In the genomic region with DNA sequence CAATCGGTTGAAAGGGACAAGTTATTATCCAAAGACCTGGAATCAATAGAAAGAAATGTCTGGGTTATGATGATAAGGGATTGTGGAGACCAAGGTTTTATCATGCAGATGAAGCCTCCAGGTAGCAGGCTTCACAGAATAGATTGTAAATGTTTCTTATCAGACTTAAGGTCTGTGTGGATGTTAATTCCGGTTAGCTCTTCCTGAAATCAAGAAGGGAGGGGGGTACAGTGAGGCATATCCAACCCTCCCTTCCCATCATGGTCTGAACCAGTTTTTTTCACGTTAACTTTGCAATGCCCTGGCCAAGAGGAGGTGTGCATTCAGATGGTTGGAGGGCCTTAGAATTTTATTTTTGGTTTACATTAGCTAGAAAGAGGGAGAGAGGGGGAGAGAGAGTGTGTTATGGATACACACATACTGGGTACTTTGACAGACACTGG, we compare ENCODE assay signal across 1 cellular context.
A peak's percentile ranks its signal among the peaks of the same experiment; 100 is the strongest.
TF ChIP-seq lines count a peak whose summit lies in the region.

No MANE protein-coding gene starts in this region.

TF ChIP-seq in K562, 482 proteins besides CTCF, POLR2A, EP300 and RAD21 (continues in another document):
- TF ChIP-seq ZZZ3 (IDR thresholded peaks at IDR 0.05) (0 out of 2 replicates have a peak, but pooled peaks have one; percentile 3), DACH1 (IDR thresholded peaks at IDR 0.05; ENCODE audit: partially characterized antibody) (peak; percentile 49), SNIP1 (IDR thresholded peaks at IDR 0.05; ENCODE audit: low read depth) (no peak), HDAC8 (tag; IDR thresholded peaks at IDR 0.05) (no peak), TRIM28 (IDR thresholded peaks at IDR 0.05) (no peak), ARID2 (IDR thresholded peaks at IDR 0.05) (no peak), FOXP1 (CRISPR knock-in tag; IDR thresholded peaks at IDR 0.05) (no peak), IFI16 (CRISPR knock-in tag; IDR thresholded peaks at IDR 0.05) (no peak), RCOR1 (IDR thresholded peaks at IDR 0.05; ENCODE audit: borderline replicate concordance in 1 of 2, low read depth in 2 of 2, low read length in 2 of 2) (peak in 1 of 2 experiments; percentile 92; a peak in 2 of 4 replicates), SMARCC2 (IDR thresholded peaks at IDR 0.05; ENCODE audit: low read depth) (peak; percentile 86; the same call in 1 of the 2 replicates), HDAC2 (IDR thresholded peaks at IDR 0.05) (peak; percentile 73; the same call in 1 of the 2 replicates), ATF7 (IDR thresholded peaks at IDR 0.05) (peak; percentile 76), RBM22 (IDR thresholded peaks at IDR 0.05; ENCODE audit: low read depth, low read length, poor library complexity, severe bottlenecking) (no peak), NCOA2 (IDR thresholded peaks at IDR 0.05; ENCODE audit: partially characterized antibody in 2 of 2) (no peak), MCM7 (IDR thresholded peaks at IDR 0.05) (no peak), MAZ (CRISPR knock-in tag; conservative IDR thresholded peaks at IDR 0.05 in 1 of 2, IDR thresholded peaks at IDR 0.05 in 1 of 2) (peak; percentile 9 to 64; a peak in 2 of 4 replicates), ZKSCAN8 (CRISPR knock-in tag; IDR thresholded peaks at IDR 0.05) (peak; percentile 47; the same call in 1 of the 2 replicates), ETV5 (CRISPR knock-in tag; IDR thresholded peaks at IDR 0.05; ENCODE audit: low read depth) (peak; percentile 67), JUND (IDR thresholded peaks at IDR 0.05; ENCODE audit: borderline replicate concordance, low read depth, low read length) (0 out of 2 replicates have a peak, but pooled peaks have one; percentile 76), JUND (tag; IDR thresholded peaks at IDR 0.05; ENCODE audit: borderline replicate concordance, low read depth, low read length) (peak; percentile 68; the same call in 1 of the 3 replicates), TCF3 (CRISPR knock-in tag; IDR thresholded peaks at IDR 0.05) (peak; percentile 95), ZNF140 (CRISPR knock-in tag; IDR thresholded peaks at IDR 0.05) (no peak), SOX6 (IDR thresholded peaks at IDR 0.05) (peak; percentile 97), ZNF384 (IDR thresholded peaks at IDR 0.05; ENCODE audit: low read depth, low read length) (peak; percentile 62), CREM (IDR thresholded peaks at IDR 0.05; ENCODE audit: low read depth) (peak; percentile 66; the same call in 1 of the 2 replicates), ETV6 (IDR thresholded peaks at IDR 0.05; ENCODE audit: borderline replicate concordance in 1 of 2, low read depth in 2 of 2, low read length in 1 of 2) (0 out of 4 replicates have a peak, but pooled peaks of 1 of the 2 experiments have one; percentile 57), ETV6 (CRISPR knock-in tag; IDR thresholded peaks at IDR 0.05; ENCODE audit: borderline replicate concordance) (no peak), MECOM (CRISPR knock-in tag; IDR thresholded peaks at IDR 0.05) (peak; percentile 70; the same call in 1 of the 2 replicates), ZNF3 (CRISPR knock-in tag; IDR thresholded peaks at IDR 0.05) (peak; percentile 7; the same call in 1 of the 2 replicates), CBFA2T2 (conservative IDR thresholded peaks at IDR 0.05) (peak; percentile 97), NEUROD1 (IDR thresholded peaks at IDR 0.05; ENCODE audit: borderline replicate concordance, low read depth, low read length, partially characterized antibody) (peak; percentile 53)
- TF ChIP-seq, protein P1, sequence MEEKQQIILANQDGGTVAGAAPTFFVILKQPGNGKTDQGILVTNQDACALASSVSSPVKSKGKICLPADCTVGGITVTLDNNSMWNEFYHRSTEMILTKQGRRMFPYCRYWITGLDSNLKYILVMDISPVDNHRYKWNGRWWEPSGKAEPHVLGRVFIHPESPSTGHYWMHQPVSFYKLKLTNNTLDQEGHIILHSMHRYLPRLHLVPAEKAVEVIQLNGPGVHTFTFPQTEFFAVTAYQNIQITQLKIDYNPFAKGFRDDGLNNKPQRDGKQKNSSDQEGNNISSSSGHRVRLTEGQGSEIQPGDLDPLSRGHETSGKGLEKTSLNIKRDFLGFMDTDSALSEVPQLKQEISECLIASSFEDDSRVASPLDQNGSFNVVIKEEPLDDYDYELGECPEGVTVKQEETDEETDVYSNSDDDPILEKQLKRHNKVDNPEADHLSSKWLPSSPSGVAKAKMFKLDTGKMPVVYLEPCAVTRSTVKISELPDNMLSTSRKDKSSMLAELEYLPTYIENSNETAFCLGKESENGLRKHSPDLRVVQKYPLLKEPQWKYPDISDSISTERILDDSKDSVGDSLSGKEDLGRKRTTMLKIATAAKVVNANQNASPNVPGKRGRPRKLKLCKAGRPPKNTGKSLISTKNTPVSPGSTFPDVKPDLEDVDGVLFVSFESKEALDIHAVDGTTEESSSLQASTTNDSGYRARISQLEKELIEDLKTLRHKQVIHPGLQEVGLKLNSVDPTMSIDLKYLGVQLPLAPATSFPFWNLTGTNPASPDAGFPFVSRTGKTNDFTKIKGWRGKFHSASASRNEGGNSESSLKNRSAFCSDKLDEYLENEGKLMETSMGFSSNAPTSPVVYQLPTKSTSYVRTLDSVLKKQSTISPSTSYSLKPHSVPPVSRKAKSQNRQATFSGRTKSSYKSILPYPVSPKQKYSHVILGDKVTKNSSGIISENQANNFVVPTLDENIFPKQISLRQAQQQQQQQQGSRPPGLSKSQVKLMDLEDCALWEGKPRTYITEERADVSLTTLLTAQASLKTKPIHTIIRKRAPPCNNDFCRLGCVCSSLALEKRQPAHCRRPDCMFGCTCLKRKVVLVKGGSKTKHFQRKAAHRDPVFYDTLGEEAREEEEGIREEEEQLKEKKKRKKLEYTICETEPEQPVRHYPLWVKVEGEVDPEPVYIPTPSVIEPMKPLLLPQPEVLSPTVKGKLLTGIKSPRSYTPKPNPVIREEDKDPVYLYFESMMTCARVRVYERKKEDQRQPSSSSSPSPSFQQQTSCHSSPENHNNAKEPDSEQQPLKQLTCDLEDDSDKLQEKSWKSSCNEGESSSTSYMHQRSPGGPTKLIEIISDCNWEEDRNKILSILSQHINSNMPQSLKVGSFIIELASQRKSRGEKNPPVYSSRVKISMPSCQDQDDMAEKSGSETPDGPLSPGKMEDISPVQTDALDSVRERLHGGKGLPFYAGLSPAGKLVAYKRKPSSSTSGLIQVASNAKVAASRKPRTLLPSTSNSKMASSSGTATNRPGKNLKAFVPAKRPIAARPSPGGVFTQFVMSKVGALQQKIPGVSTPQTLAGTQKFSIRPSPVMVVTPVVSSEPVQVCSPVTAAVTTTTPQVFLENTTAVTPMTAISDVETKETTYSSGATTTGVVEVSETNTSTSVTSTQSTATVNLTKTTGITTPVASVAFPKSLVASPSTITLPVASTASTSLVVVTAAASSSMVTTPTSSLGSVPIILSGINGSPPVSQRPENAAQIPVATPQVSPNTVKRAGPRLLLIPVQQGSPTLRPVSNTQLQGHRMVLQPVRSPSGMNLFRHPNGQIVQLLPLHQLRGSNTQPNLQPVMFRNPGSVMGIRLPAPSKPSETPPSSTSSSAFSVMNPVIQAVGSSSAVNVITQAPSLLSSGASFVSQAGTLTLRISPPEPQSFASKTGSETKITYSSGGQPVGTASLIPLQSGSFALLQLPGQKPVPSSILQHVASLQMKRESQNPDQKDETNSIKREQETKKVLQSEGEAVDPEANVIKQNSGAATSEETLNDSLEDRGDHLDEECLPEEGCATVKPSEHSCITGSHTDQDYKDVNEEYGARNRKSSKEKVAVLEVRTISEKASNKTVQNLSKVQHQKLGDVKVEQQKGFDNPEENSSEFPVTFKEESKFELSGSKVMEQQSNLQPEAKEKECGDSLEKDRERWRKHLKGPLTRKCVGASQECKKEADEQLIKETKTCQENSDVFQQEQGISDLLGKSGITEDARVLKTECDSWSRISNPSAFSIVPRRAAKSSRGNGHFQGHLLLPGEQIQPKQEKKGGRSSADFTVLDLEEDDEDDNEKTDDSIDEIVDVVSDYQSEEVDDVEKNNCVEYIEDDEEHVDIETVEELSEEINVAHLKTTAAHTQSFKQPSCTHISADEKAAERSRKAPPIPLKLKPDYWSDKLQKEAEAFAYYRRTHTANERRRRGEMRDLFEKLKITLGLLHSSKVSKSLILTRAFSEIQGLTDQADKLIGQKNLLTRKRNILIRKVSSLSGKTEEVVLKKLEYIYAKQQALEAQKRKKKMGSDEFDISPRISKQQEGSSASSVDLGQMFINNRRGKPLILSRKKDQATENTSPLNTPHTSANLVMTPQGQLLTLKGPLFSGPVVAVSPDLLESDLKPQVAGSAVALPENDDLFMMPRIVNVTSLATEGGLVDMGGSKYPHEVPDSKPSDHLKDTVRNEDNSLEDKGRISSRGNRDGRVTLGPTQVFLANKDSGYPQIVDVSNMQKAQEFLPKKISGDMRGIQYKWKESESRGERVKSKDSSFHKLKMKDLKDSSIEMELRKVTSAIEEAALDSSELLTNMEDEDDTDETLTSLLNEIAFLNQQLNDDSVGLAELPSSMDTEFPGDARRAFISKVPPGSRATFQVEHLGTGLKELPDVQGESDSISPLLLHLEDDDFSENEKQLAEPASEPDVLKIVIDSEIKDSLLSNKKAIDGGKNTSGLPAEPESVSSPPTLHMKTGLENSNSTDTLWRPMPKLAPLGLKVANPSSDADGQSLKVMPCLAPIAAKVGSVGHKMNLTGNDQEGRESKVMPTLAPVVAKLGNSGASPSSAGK (IDR thresholded peaks at IDR 0.05) = 0 out of 2 replicates have a peak, but pooled peaks have one; percentile 18
- TF ChIP-seq, protein P2, sequence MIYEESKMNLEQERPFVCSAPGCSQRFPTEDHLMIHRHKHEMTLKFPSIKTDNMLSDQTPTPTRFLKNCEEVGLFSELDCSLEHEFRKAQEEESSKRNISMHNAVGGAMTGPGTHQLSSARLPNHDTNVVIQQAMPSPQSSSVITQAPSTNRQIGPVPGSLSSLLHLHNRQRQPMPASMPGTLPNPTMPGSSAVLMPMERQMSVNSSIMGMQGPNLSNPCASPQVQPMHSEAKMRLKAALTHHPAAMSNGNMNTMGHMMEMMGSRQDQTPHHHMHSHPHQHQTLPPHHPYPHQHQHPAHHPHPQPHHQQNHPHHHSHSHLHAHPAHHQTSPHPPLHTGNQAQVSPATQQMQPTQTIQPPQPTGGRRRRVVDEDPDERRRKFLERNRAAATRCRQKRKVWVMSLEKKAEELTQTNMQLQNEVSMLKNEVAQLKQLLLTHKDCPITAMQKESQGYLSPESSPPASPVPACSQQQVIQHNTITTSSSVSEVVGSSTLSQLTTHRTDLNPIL (CRISPR knock-in tag; IDR thresholded peaks at IDR 0.05) = no peak
- TF ChIP-seq, protein P3, sequence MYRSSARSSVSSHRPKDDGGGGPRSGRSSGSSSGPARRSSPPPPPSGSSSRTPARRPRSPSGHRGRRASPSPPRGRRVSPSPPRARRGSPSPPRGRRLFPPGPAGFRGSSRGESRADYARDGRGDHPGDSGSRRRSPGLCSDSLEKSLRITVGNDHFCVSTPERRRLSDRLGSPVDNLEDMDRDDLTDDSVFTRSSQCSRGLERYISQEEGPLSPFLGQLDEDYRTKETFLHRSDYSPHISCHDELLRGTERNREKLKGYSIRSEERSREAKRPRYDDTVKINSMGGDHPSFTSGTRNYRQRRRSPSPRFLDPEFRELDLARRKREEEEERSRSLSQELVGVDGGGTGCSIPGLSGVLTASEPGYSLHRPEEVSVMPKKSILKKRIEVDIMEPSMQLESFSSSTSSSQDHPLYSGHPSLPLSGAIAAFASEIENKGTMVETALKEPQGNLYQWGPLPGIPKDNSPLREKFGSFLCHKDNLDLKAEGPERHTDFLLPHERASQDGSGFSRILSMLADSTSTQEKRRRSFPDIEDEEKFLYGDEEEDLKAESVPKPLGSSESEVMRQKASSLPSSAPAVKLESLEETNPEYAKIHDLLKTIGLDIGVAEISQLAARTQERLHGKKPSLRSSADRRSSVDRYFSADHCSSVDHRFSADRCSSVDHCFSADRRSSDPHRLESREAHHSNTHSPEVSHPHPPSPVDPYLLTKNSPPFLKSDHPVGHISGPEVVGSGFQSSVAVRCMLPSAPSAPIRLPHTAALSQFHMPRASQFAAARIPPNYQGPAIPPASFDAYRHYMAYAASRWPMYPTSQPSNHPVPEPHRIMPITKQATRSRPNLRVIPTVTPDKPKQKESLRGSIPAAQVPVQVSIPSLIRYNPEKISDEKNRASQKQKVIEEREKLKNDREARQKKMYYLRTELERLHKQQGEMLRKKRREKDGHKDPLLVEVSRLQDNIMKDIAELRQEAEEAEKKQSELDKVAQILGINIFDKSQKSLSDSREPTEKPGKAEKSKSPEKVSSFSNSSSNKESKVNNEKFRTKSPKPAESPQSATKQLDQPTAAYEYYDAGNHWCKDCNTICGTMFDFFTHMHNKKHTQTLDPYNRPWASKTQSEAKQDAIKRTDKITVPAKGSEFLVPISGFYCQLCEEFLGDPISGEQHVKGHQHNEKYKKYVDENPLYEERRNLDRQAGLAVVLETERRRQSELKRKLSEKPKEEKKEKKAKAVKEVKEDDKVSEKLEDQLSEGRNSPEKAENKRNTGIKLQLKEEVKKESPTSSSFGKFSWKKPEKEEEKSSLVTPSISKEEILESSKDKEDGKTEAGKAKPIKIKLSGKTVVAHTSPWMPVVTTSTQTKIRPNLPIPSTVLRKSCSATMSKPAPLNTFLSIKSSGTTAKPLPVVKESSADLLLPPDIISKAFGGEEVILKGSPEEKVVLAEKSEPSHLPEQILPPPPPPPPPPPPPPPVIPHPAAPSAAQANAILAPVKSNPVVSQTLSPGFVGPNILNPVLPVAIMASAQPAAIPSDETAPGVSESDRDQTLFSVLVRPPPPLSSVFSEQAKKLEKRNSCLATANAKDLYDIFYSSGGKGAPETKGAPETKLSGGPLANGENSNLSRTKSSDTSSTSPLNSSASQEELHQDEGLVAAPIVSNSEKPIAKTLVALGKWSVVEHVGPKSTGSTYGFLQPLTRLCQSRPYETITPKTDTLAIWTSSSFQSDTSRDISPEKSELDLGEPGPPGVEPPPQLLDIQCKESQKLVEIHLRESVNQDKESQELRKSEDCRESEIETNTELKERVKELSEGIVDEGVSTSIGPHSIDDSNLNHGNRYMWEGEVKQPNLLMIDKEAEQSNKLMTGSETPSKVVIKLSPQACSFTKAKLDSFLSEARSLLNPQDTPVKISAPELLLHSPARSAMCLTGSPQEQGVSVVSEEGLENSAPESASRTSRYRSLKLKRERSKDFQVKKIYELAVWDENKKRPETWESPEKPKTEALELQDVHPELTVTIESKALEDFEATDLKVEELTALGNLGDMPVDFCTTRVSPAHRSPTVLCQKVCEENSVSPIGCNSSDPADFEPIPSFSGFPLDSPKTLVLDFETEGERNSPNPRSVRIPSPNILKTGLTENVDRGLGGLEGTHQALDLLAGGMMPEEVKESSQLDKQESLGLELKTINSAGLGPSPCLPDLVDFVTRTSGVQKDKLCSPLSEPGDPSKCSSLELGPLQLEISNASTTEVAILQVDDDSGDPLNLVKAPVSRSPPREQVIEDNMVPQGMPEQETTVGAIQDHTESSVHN (IDR thresholded peaks at IDR 0.05; ENCODE audit: borderline replicate concordance in 1 of 2, low read depth in 1 of 2) = peak in 1 of 2 experiments; percentile 77; a peak in 1 of 4 replicates
- TF ChIP-seq, protein P4, sequence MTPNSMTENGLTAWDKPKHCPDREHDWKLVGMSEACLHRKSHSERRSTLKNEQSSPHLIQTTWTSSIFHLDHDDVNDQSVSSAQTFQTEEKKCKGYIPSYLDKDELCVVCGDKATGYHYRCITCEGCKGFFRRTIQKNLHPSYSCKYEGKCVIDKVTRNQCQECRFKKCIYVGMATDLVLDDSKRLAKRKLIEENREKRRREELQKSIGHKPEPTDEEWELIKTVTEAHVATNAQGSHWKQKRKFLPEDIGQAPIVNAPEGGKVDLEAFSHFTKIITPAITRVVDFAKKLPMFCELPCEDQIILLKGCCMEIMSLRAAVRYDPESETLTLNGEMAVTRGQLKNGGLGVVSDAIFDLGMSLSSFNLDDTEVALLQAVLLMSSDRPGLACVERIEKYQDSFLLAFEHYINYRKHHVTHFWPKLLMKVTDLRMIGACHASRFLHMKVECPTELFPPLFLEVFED (CRISPR knock-in tag; conservative IDR thresholded peaks at IDR 0.05) = no peak
